In the genomic region with DNA sequence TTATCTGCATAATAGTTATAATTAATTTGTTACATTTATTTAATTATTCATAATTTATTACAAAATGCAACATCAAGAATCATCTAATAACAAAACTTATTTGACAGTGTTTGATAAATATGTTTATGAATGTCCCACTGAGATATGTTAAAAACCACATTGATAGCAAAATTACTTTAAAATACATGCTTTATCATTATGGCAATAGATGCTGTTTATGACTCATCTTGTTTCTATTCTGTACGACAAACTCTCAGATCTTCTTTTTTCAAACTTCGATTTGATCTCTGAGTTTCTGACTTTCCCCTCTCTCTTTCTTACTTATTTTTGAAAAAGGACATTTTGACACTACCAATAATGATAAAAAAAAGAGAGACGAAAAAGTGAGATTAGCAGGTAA, we compare ENCODE assay signal across 13 cellular contexts. TPM values are rescaled to one million over a fixed set of nuclear protein-coding genes. Genes with fewer than 3 reads are reported as not detected.
DNase-seq lines count a peak whose midpoint lies in the region; ATAC-seq and TF ChIP-seq lines count a peak whose summit lies in the region.
"Had no signal": no experiment of that assay in that cellular context is flagged by ENCODE, and none has a peak within 500 bp of the region (broad histone marks: within the 10 kb centered on the region; RNA-seq: fewer than 3 reads in every experiment).

No MANE protein-coding gene starts in this region.

- H3K27ac ChIP-seq in aorta (ENCODE audit: low read depth in 1 of 2, low read length in 2 of 2) (no peak overlapping the region), foreskin keratinocyte (no peak overlapping the region)
- H3K27ac ChIP-seq: adrenal gland had no signal

- DNase-seq in CD1c-positive myeloid dendritic cell (ENCODE audit: extremely low spot score) (peak; percentile 67), aorta (no peak), foreskin keratinocyte (no peak)
- DNase-seq in activated T-cell treated with anti-CD3 and anti-CD28 coated beads, Interleukin-2, amount 50 U/mL, for 1 hour, result no peak
- DNase-seq in stimulated activated naive CD4-positive, alpha-beta T cell (lab: John Stamatoyannopoulos, UW), result no peak
- DNase-seq: activated CD8-positive, alpha-beta T cell treated with anti-CD3 and anti-CD28 coated beads for 36 hours; adrenal gland; effector memory CD8-positive, alpha-beta T cell; HCEC 1CT; NK-92 treated with Interleukin-12 subunit alpha and Interleukin-12 subunit beta, amount 100 ng/mL, for 24 hours had no signal

- intact Hi-C loops in aorta (cut with DNase I), result no loop called here

- H3K4me1 ChIP-seq in aorta (ENCODE audit: control insufficient read depth in 1 of 2, insufficient read depth in 2 of 2, low read length in 2 of 2) (no peaks in the 10 kb centered on the region), foreskin keratinocyte (no peaks in the 10 kb centered on the region)
- H3K4me1 ChIP-seq: adrenal gland had no signal

- ATAC-seq in GM19043 (IDR thresholded peaks at IDR 0.05; ENCODE audit: low read depth, unreplicated experiment), result peak; percentile 51
- ATAC-seq in HG02759 (IDR thresholded peaks at IDR 0.05; ENCODE audit: unreplicated experiment), result peak; percentile 54
- peak; percentile 54 for ATAC-seq in HG03442 (IDR thresholded peaks at IDR 0.05; ENCODE audit: unreplicated experiment)
- ATAC-seq in aorta (ENCODE audit: low FRiP score), result no peak
- no peak for ATAC-seq in foreskin keratinocyte
- ATAC-seq: effector memory CD8-positive, alpha-beta T cell had no signal

- H3K36me3 ChIP-seq in aorta (ENCODE audit: control insufficient read depth in 1 of 2, insufficient read depth in 2 of 2, low read length in 1 of 2), result no peaks in the 10 kb centered on the region
- H3K36me3 ChIP-seq: adrenal gland had no signal

- H3K27me3 ChIP-seq in aorta (ENCODE audit: control insufficient read depth in 1 of 2, insufficient read depth in 2 of 2, low read length in 1 of 2) (no peaks in the 10 kb centered on the region), foreskin keratinocyte (no peaks in the 10 kb centered on the region)
- H3K27me3 ChIP-seq: adrenal gland had no signal

- no peak overlapping the region for H3K4me3 ChIP-seq in aorta (ENCODE audit: low read length in 2 of 2)
- H3K4me3 ChIP-seq: adrenal gland had no signal

- 62 to 79% methylated on average over 3 of the region's 3 CpGs for WGBS in aorta, 2 donors

- H3K9me3 ChIP-seq in aorta (ENCODE audit: control insufficient read depth, low read length), result no peaks in the 10 kb centered on the region

- TF ChIP-seq CTCF in foreskin keratinocyte (conservative IDR thresholded peaks at IDR 0.05), result no peak

RNA-seq across cellular contexts. Expression of a gene that starts 56.8 kb away (rescaled TPM):
- total RNA-seq in aorta (10 to 100 TPM; 23.3 to 42.0 TPM), foreskin keratinocyte (0.32 and 0.58 TPM in 2 replicates)
- polyA plus RNA-seq in aorta (10 to 100 TPM in 1 of 2 donors, 1 to 10 TPM in 1; 7.0 to 18.8 TPM), foreskin keratinocyte (0.01 and 0.12 TPM in 2 replicates)

Comparison
In these comparisons a context has a peak if more than half of its experiments do, and no peak if none do; other contexts are left out.
1. ATAC-seq: peak in GM19043 (single experiment), HG02759 (single experiment) and HG03442 (single experiment); none in aorta (single experiment) and foreskin keratinocyte (single experiment).
2. RNA of a gene that starts 56.8 kb away (total RNA-seq): 23.3 to 42.0 TPM in aorta; 0.32 to 0.58 TPM in foreskin keratinocyte; every median in the first group is over 10 times any median in the second.